8 cellular contexts compared by ENCODE assay signal in genomic region chr3:11155341-11156025, GRCh38. TPM values are rescaled to one million over a fixed set of nuclear protein-coding genes. Genes with fewer than 3 reads are reported as not detected.
DNase-seq lines count a peak whose midpoint lies in the region; ATAC-seq and TF ChIP-seq lines count a peak whose summit lies in the region.

No MANE protein-coding gene starts in this region.

- H3K9ac ChIP-seq in PC-3 (ENCODE audit: low read length) (peak overlapping the region; percentile 53; the same call in 1 of the 2 replicates), skeletal muscle tissue (ENCODE audit: low read depth in 1 of 3, low read length in 3 of 3) (peak overlapping the region; percentile 45 to 64 (median 57))

- H3F3A ChIP-seq in PC-3 (ENCODE audit: low read length, unreplicated experiment) = no peaks in the 10 kb centered on the region

- peak overlapping the region; percentile 95 for H3K4me2 ChIP-seq in PC-3 (ENCODE audit: low read length)

- BruUV-seq in PC-3 (replicated peaks; lab: Mats Ljungman, UMichigan) = no TSS peak

- ATAC-seq in PC-3 (peak; percentile 89), HG03457 (IDR thresholded peaks at IDR 0.05; ENCODE audit: unreplicated experiment) (no peak), HG02588 (IDR thresholded peaks at IDR 0.05; ENCODE audit: unreplicated experiment) (no peak)

- POLR2A ChIA-PET in PC-3 (lab: Charles Lee; ENCODE audit: unreplicated experiment) = interaction anchor here (0.7 to 0.8 kb wide), 2 partner anchors 59 to 132 kb away, joined by 4 read pairs; no protein-coding TSS in a partner anchor

- H3K4me1 ChIP-seq in PC-3 (ENCODE audit: insufficient read depth, low read length) (peaks cover 12% of the 10 kb centered on the region; the same call in 1 of the 2 replicates), skeletal muscle tissue (ENCODE audit: control insufficient read depth in 3 of 3, insufficient read depth in 3 of 3, low read length in 3 of 3) (peaks cover 12 to 17% (median 14%) of the 10 kb centered on the region in 3 donors)

- H4K20me1 ChIP-seq in PC-3 (ENCODE audit: low read length) = no peaks in the 10 kb centered on the region

- H3K27me3 ChIP-seq in PC-3 (ENCODE audit: low read length) (no peaks in the 10 kb centered on the region), skeletal muscle tissue (ENCODE audit: control insufficient read depth in 3 of 3, insufficient read depth in 3 of 3, low read length in 3 of 3) (peaks cover 10 to 33% (median 18%) of the 10 kb centered on the region in 3 donors)

- H3K36me3 ChIP-seq in PC-3 (ENCODE audit: low read depth, low read length) = no peaks in the 10 kb centered on the region
- no peaks in the 10 kb centered on the region for H3K36me3 ChIP-seq in skeletal muscle tissue (ENCODE audit: control insufficient read depth in 3 of 3, insufficient read depth in 3 of 3, low read length in 3 of 3)

- H3K79me2 ChIP-seq in PC-3 (ENCODE audit: low read length) = no peaks in the 10 kb centered on the region

- H3K4me3 ChIP-seq in PC-3 (ENCODE audit: low read length) (peak overlapping the region; percentile 74), skeletal muscle tissue (ENCODE audit: low read length in 3 of 3) (peak overlapping the region; percentile 62 to 77 (median 68))

- CTCF ChIA-PET in PC-3 (lab: Charles Lee) = interaction anchor here (1.0 to 1.5 kb wide), 4 partner anchors 19 to 180 kb away, joined by 3 to 5 read pairs (median 4); no protein-coding TSS in a partner anchor

- intact Hi-C loops in PC-3 (cut with micrococcal nuclease) = loop anchor here (1.0 to 2.0 kb wide), 7 partner anchors 18 to 180 kb away; no protein-coding TSS in a partner anchor

- peak; percentile 92 for TF ChIP-seq CTCF in PC-3 (conservative IDR thresholded peaks at IDR 0.05; ENCODE audit: low read depth, low read length)

- H3K9me3 ChIP-seq in PC-3 (ENCODE audit: low read length) (no peaks in the 10 kb centered on the region), skeletal muscle tissue (ENCODE audit: control insufficient read depth in 3 of 3, low read length in 3 of 3) (no peaks in the 10 kb centered on the region)

- H3K27ac ChIP-seq in PC-3 (ENCODE audit: low read length) = no peak overlapping the region
- no peak overlapping the region for H3K27ac ChIP-seq in caudate nucleus (ENCODE audit: low read depth, low read length)
- peak overlapping the region; percentile 11 for H3K27ac ChIP-seq in skeletal muscle tissue (ENCODE audit: low read depth, low read length)

- H3K9me2 ChIP-seq in PC-3 (replicated peaks; ENCODE audit: low read length) = no peaks in the 10 kb centered on the region

- peak overlapping the region; percentile 66; the same call in 1 of the 2 replicates for H2AFZ ChIP-seq in PC-3 (ENCODE audit: low read length)

- peak; percentile 85 for DNase-seq in AG08395 (ENCODE audit: low spot score)
- peak; percentile 66 for DNase-seq in H4 (ENCODE audit: low spot score)
- peak; percentile 85 for DNase-seq in PC-3
- DNase-seq in caudate nucleus (lab: John Stamatoyannopoulos, UW) = peak in 55 of 61 donors; percentile 8 to 89 (median 51)
- DNase-seq in iris pigment epithelial cell (ENCODE audit: low read depth) = peak; percentile 86

RNA-seq across cellular contexts. Expression of gene HRH1, which starts 1.2 kb away (rescaled TPM):
- 1.9 and 3.9 TPM in 2 replicates for total RNA-seq in H4 (2014; rRNA removed; shearing (Covaris generic))
- total RNA-seq in PC-3 (2014; rRNA removed) (5.9 and 7.5 TPM in 2 replicates), skeletal muscle tissue (5.2 TPM)
